15 cellular contexts compared by ENCODE assay signal in genomic region chr2:40049782-40050181, GRCh38.
"Had no signal": no experiment of that assay in that cellular context is flagged by ENCODE, and none has a peak within 500 bp of the region (broad histone marks: within the 10 kb centered on the region; RNA-seq: fewer than 3 reads in every experiment).

No MANE protein-coding gene starts in this region.

- H3K36me3 ChIP-seq: gastroesophageal sphincter, left ventricle myocardium inferior, spleen, tibial nerve had no signal

- H3K4me3 Mint-ChIP-seq: activated CD4-positive, alpha-beta T cell treated with anti-CD3 and anti-CD28 coated beads, Interleukin-2, amount 10 ng/mL, durations not matched to agents 24 days and 14 days; activated naive CD8-positive, alpha-beta T cell treated with anti-CD3 and anti-CD28 coated beads, Interleukin-2, amount 50 U/mL, for 24 hours; nephron progenitor cell; stimulated activated naive B cell treated with anti-CD40 and anti-IgM and Interleukin-4, amounts not matched to agents 10 μg/mL and 1 μg/mL and 100 μg/mL, for 72 hours; WTC11 had no signal

- H3K4me1 Mint-ChIP-seq: activated naive CD8-positive, alpha-beta T cell treated with anti-CD3 and anti-CD28 coated beads, Interleukin-2, amount 50 U/mL, for 24 hours; nephron progenitor cell; stimulated activated naive B cell treated with anti-CD40 and anti-IgM and Interleukin-4, amounts not matched to agents 10 μg/mL and 1 μg/mL and 100 μg/mL, for 72 hours; WTC11 had no signal

- H3K36me3 Mint-ChIP-seq: stimulated activated naive B cell treated with anti-CD40 and anti-IgM and Interleukin-4, amounts not matched to agents 10 μg/mL and 1 μg/mL and 100 μg/mL, for 72 hours; WTC11 had no signal

- H3K4me3 ChIP-seq: gastroesophageal sphincter, left ventricle myocardium inferior, psoas muscle, spleen, tibial nerve had no signal

- H3K27me3 ChIP-seq: gastroesophageal sphincter, spleen, tibial nerve had no signal

- H3K27ac ChIP-seq: gastroesophageal sphincter, left ventricle myocardium inferior, psoas muscle, spleen, tibial nerve had no signal

- H3K4me1 ChIP-seq: gastroesophageal sphincter, psoas muscle, spleen, tibial nerve had no signal

- H3K9me3 Mint-ChIP-seq: nephron progenitor cell; stimulated activated naive B cell treated with anti-CD40 and anti-IgM and Interleukin-4, amounts not matched to agents 10 μg/mL and 1 μg/mL and 100 μg/mL, for 72 hours; WTC11 had no signal

- H3K27ac Mint-ChIP-seq: activated CD4-positive, alpha-beta T cell treated with anti-CD3 and anti-CD28 coated beads, Interleukin-2, amount 10 ng/mL, durations not matched to agents 24 days and 14 days; activated naive CD8-positive, alpha-beta T cell treated with anti-CD3 and anti-CD28 coated beads, Interleukin-2, amount 50 U/mL, for 24 hours; nephron progenitor cell; stimulated activated naive B cell treated with anti-CD40 and anti-IgM and Interleukin-4, amounts not matched to agents 10 μg/mL and 1 μg/mL and 100 μg/mL, for 72 hours; WTC11 had no signal

- FAIRE-seq: kidney had no signal

- ATAC-seq: activated naive CD8-positive, alpha-beta T cell treated with anti-CD3 and anti-CD28 coated beads, Interleukin-2, amount 50 U/mL, for 24 hours; gastroesophageal sphincter; psoas muscle; sciatic nerve; stimulated activated naive B cell treated with anti-CD40 and anti-IgM and Interleukin-4, amounts not matched to agents 10 μg/mL and 1 μg/mL and 100 μg/mL, for 72 hours; WTC11 had no signal

- H3K27me3 Mint-ChIP-seq: activated CD4-positive, alpha-beta T cell treated with anti-CD3 and anti-CD28 coated beads, Interleukin-2, amount 10 ng/mL, durations not matched to agents 24 days and 14 days had no signal

- DNase-seq: activated CD4-positive, alpha-beta T cell treated with anti-CD3 and anti-CD28 coated beads, Interleukin-2, amount 10 ng/mL, durations not matched to agents 24 days and 14 days; activated naive CD4-positive, alpha-beta T cell treated with Interleukin-2 at 50 U/mL for 16 hours; activated naive CD8-positive, alpha-beta T cell treated with anti-CD3 and anti-CD28 coated beads, Interleukin-2, amount 50 U/mL, for 24 hours; kidney; left ventricle myocardium inferior; mesenchymal stem cell; nephron progenitor cell; psoas muscle; spleen; stimulated activated CD4-positive, alpha-beta T cell treated with anti-CD3 and anti-CD28 coated beads, Interleukin-1b, Interleukin-23, amount 100 ng/mL, for 48 hours; stimulated activated naive B cell treated with anti-CD40 and anti-IgM and Interleukin-4, amounts not matched to agents 10 μg/mL and 1 μg/mL and 100 μg/mL, for 72 hours had no signal
